7 cellular contexts compared by ENCODE assay signal in the genomic region with DNA sequence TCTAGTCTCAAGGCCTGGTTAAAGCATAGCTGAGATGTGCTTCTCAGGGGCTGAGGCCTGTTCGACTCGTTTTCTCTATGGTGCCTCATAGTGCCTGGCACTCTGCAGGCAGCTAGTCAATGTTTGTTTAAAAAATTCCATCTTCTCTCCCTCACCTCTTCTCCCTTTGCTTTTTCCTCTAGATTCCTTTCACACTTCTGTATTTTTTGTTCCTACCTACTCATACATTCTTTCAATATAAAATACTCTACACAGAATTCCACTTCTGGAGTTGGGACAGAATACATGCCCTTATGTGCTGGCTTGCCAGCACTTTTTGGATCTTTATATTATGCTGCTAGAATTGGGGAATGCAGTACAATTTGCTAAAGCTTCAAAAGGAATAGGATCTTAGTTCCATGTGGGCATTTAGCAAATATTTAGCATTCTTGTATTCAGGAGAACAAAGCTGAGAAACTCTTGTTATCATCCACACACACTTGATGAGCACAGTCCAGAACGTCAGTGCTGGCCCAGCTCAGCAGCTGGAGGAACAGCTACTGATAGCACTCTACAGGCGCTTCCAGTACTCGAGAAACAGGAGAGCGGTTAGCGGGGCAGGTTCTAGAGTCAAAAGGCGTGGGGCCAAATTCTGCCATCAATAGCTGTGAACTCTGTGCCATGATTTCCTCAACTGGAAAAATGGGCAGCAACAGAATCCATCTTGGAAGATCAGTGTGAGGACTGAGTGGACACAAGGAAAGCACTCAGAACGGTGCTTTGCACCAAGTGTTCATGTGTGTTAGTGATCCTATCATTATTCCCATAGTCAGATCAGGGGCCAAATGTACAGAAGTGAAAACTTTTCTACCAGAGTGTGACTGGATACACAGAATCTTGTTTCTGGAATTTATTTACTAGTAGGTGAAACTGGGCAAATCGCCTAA. TPM values are rescaled to one million over a fixed set of nuclear protein-coding genes. Genes with fewer than 3 reads are reported as not detected.
DNase-seq lines count a peak whose midpoint lies in the region; ATAC-seq and TF ChIP-seq lines count a peak whose summit lies in the region.

No MANE protein-coding gene starts in this region.

- no peaks in the 10 kb centered on the region for H3K27me3 Mint-ChIP-seq in activated naive CD8-positive, alpha-beta T cell treated with anti-CD3 and anti-CD28 coated beads, Interleukin-2, amount 10 ng/mL, durations not matched to agents 7 days and 5 days

- no peaks in the 10 kb centered on the region for H3K9me3 ChIP-seq in HUES64 (ENCODE audit: insufficient read depth, low read depth, low read length)
- no peaks in the 10 kb centered on the region for H3K9me3 ChIP-seq in right cardiac atrium (ENCODE audit: control insufficient read depth, low read length)
- no peaks in the 10 kb centered on the region for H3K9me3 ChIP-seq in stomach smooth muscle (ENCODE audit: control insufficient read depth in 2 of 2, low read length in 2 of 2)

- DNase-seq in activated naive CD8-positive, alpha-beta T cell treated with anti-CD3 and anti-CD28 coated beads, Interleukin-2, amount 10 ng/mL, durations not matched to agents 7 days and 5 days: no peak
- DNase-seq in right cardiac atrium (peak in 2 of 3 donors; percentile 34 to 78), cerebellum (ENCODE audit: low spot score) (no peak), GM10248 (ENCODE audit: extremely low spot score) (no peak)

- H3K4me1 ChIP-seq in HUES64 (ENCODE audit: insufficient read depth, low read length) (peaks cover 23% of the 10 kb centered on the region; the same call in 1 of the 2 replicates), right cardiac atrium (ENCODE audit: control insufficient read depth, insufficient read depth, low read length) (peaks cover 6% of the 10 kb centered on the region), stomach smooth muscle (ENCODE audit: control insufficient read depth, insufficient read depth, low read length) (peaks cover 61% of the 10 kb centered on the region)

- POLR2A ChIA-PET in activated naive CD8-positive, alpha-beta T cell treated with anti-CD3 and anti-CD28 coated beads, Interleukin-2, amount 10 ng/mL, durations not matched to agents 7 days and 5 days (lab: Charles Lee): interaction anchor here (0.5 to 4.3 kb wide), 6 partner anchors 8 to 57 kb away, joined by 3 to 33 read pairs (median 5); a partner anchor contains a TSS
- POLR2A ChIA-PET in GM10248 (lab: Yijun Ruan, JAX): no interaction called here

- intact Hi-C loops in right cardiac atrium (cut with DNase I): no loop called here

- H3K36me3 Mint-ChIP-seq in activated naive CD8-positive, alpha-beta T cell treated with anti-CD3 and anti-CD28 coated beads, Interleukin-2, amount 10 ng/mL, durations not matched to agents 7 days and 5 days: peaks cover 25% of the 10 kb centered on the region

- H3K4me1 Mint-ChIP-seq in activated naive CD8-positive, alpha-beta T cell treated with anti-CD3 and anti-CD28 coated beads, Interleukin-2, amount 10 ng/mL, durations not matched to agents 7 days and 5 days: peaks cover 48% of the 10 kb centered on the region

- peak overlapping the region; percentile 86 for H3K27ac Mint-ChIP-seq in activated naive CD8-positive, alpha-beta T cell treated with anti-CD3 and anti-CD28 coated beads, Interleukin-2, amount 10 ng/mL, durations not matched to agents 7 days and 5 days

- 81% methylated on average over 10 of the region's 10 CpGs for WGBS in HUES64
- 35% methylated on average over 10 of the region's 10 CpGs for WGBS in right cardiac atrium

- H3K27me3 ChIP-seq in HUES64 (ENCODE audit: insufficient read depth, low read length) (no peaks in the 10 kb centered on the region), right cardiac atrium (ENCODE audit: control insufficient read depth, insufficient read depth) (no peaks in the 10 kb centered on the region), stomach smooth muscle (ENCODE audit: control insufficient read depth in 1 of 2, insufficient read depth in 2 of 2, low read length in 2 of 2) (no peaks in the 10 kb centered on the region)

- H3K36me3 ChIP-seq in HUES64 (ENCODE audit: insufficient read depth, low read length): peaks cover 19% of the 10 kb centered on the region
- peaks cover 3 to 9% of the 10 kb centered on the region in 2 donors for H3K36me3 ChIP-seq in stomach smooth muscle (ENCODE audit: control insufficient read depth in 2 of 2, insufficient read depth in 2 of 2, low read length in 2 of 2)

- ATAC-seq in activated naive CD8-positive, alpha-beta T cell treated with anti-CD3 and anti-CD28 coated beads, Interleukin-2, amount 10 ng/mL, durations not matched to agents 7 days and 5 days (ENCODE audit: low read depth): no peak
- no peak for ATAC-seq in right cardiac atrium
- ATAC-seq in HG02642 (IDR thresholded peaks at IDR 0.05; ENCODE audit: poor library complexity, unreplicated experiment): no peak

- H3K9me3 Mint-ChIP-seq in activated naive CD8-positive, alpha-beta T cell treated with anti-CD3 and anti-CD28 coated beads, Interleukin-2, amount 10 ng/mL, durations not matched to agents 7 days and 5 days: no peaks in the 10 kb centered on the region

- H3K9ac ChIP-seq in HUES64 (ENCODE audit: low read depth, low read length) (peak overlapping the region; percentile 4; the same call in 1 of the 2 replicates), stomach smooth muscle (ENCODE audit: low read length in 2 of 2) (peak overlapping the region; percentile 1 to 29)

- CTCF ChIA-PET in GM10248 (lab: Yijun Ruan, JAX): interaction anchor here (1.3 to 6.2 kb wide), 4 partner anchors 8 to 645 kb away, joined by 4 to 48 read pairs (median 10); a partner anchor contains a TSS

- TF ChIP-seq CTCF in GM10248 (IDR thresholded peaks at IDR 0.05; ENCODE audit: control extremely low read depth, extremely low read depth, low read depth, missing control alignments): no peak

- H3K4me3 ChIP-seq in HUES64 (ENCODE audit: low read length) (peak overlapping the region; percentile 92; the same call in 1 of the 2 replicates), right cardiac atrium (ENCODE audit: low read length) (no peak overlapping the region), stomach smooth muscle (ENCODE audit: low read length in 2 of 2) (peak overlapping the region; percentile 15 to 86)

- H3K27ac ChIP-seq in HUES64 (ENCODE audit: low read depth, low read length) (peak overlapping the region; percentile 15; the same call in 1 of the 2 replicates), right cardiac atrium (ENCODE audit: low read length) (peak overlapping the region; percentile 64), stomach smooth muscle (ENCODE audit: low read length) (peak overlapping the region; percentile 20)

- peak overlapping the region; percentile 94 for H3K4me3 Mint-ChIP-seq in activated naive CD8-positive, alpha-beta T cell treated with anti-CD3 and anti-CD28 coated beads, Interleukin-2, amount 10 ng/mL, durations not matched to agents 7 days and 5 days

RNA-seq across cellular contexts. Expression of a gene that starts 3.4 kb away (rescaled TPM):
- 14.3 TPM for polyA plus RNA-seq in HUES64 (2013, experiment 1 of 2)
- 19.0 TPM for polyA plus RNA-seq in HUES64 (2013, experiment 2 of 2)
- 10 to 100 TPM; 59.1 to 61.6 TPM for total RNA-seq in activated naive CD8-positive, alpha-beta T cell treated with anti-CD3 and anti-CD28 coated beads, Interleukin-2, amount 10 ng/mL, durations not matched to agents 7 days and 5 days
- total RNA-seq in right cardiac atrium (10 to 100 TPM; 21.4 to 28.6 (median 22.5) TPM), cerebellum (36.9 TPM)
- 14.3 TPM for polyA plus RNA-seq in right cardiac atrium

RNA-seq across cellular contexts. Expression of a gene that starts 8.4 kb away (rescaled TPM):
- polyA plus RNA-seq in HUES64 (2013, experiment 1 of 2): 39.8 TPM
- 42.3 TPM for polyA plus RNA-seq in HUES64 (2013, experiment 2 of 2)
- 10 to 100 TPM; 98.6 TPM for total RNA-seq in activated naive CD8-positive, alpha-beta T cell treated with anti-CD3 and anti-CD28 coated beads, Interleukin-2, amount 10 ng/mL, durations not matched to agents 7 days and 5 days
- total RNA-seq in right cardiac atrium: 10 to 100 TPM; 29.1 to 34.5 (median 30.9) TPM
- 19.1 TPM for polyA plus RNA-seq in right cardiac atrium
- total RNA-seq in cerebellum: 37.6 TPM

RNA-seq across cellular contexts. Expression of a gene that starts 15.6 kb away (rescaled TPM):
- polyA plus RNA-seq in HUES64 (2013, experiment 1 of 2): 96.1 TPM
- 94.6 TPM for polyA plus RNA-seq in HUES64 (2013, experiment 2 of 2)
- 10 to 100 TPM; 58.7 to 60.4 TPM for total RNA-seq in activated naive CD8-positive, alpha-beta T cell treated with anti-CD3 and anti-CD28 coated beads, Interleukin-2, amount 10 ng/mL, durations not matched to agents 7 days and 5 days
- total RNA-seq in right cardiac atrium: 10 to 100 TPM; 57.8 to 67.3 (median 59.9) TPM
- polyA plus RNA-seq in right cardiac atrium: 41.0 TPM
- total RNA-seq in cerebellum: 23.0 TPM

RNA-seq across cellular contexts. Expression of a gene that starts 40.9 kb away (rescaled TPM):
- polyA plus RNA-seq in HUES64 (2013, experiment 1 of 2): 28.0 TPM
- 27.1 TPM for polyA plus RNA-seq in HUES64 (2013, experiment 2 of 2)
- total RNA-seq in activated naive CD8-positive, alpha-beta T cell treated with anti-CD3 and anti-CD28 coated beads, Interleukin-2, amount 10 ng/mL, durations not matched to agents 7 days and 5 days: 10 to 100 TPM; 20.1 to 22.4 TPM
- 10 to 100 TPM; 35.6 to 45.3 (median 40.9) TPM for total RNA-seq in right cardiac atrium
- 63.0 TPM for polyA plus RNA-seq in right cardiac atrium
- total RNA-seq in cerebellum: 17.4 TPM

RNA-seq across cellular contexts. Expression of a gene that starts 41.1 kb away (rescaled TPM):
- 1.9 TPM for polyA plus RNA-seq in HUES64 (2013, experiment 1 of 2)
- 2.2 TPM for polyA plus RNA-seq in HUES64 (2013, experiment 2 of 2)
- under 1 TPM; 0.23 to 0.36 TPM for total RNA-seq in activated naive CD8-positive, alpha-beta T cell treated with anti-CD3 and anti-CD28 coated beads, Interleukin-2, amount 10 ng/mL, durations not matched to agents 7 days and 5 days
- total RNA-seq in right cardiac atrium (1 to 10 TPM in 2 of 4 donors, under 1 TPM in 2; 0.47 to 1.2 (median 0.98) TPM), cerebellum (14.7 TPM)
- polyA plus RNA-seq in right cardiac atrium: 0.23 TPM

Comparison
In these comparisons a context has a peak if more than half of its experiments do, and no peak if none do; other contexts are left out.
1. DNase-seq: peak in right cardiac atrium (2 of 3); none in activated naive CD8-positive, alpha-beta T cell treated with anti-CD3 and anti-CD28 coated beads, Interleukin-2, amount 10 ng/mL, durations not matched to agents 7 days and 5 days (single experiment), cerebellum (single experiment) and GM10248 (single experiment).
2. Peak in every context shown above with its lines, with median percentiles within 50 percentile points of each other: H3K27ac ChIP-seq.